22 cellular contexts compared by ENCODE assay signal in genomic region chr9:136693135-136693489, GRCh38. TPM values are rescaled to one million over a fixed set of nuclear protein-coding genes. Genes with fewer than 3 reads are reported as not detected.
DNase-seq lines count a peak whose midpoint lies in the region; ATAC-seq, FAIRE-seq and TF ChIP-seq lines count a peak whose summit lies in the region.
"Had no signal": no experiment of that assay in that cellular context is flagged by ENCODE, and none has a peak within 500 bp of the region (broad histone marks: within the 10 kb centered on the region; RNA-seq: fewer than 3 reads in every experiment).

No MANE protein-coding gene starts in this region.

- no peaks in the 10 kb centered on the region for H3K36me3 ChIP-seq in Peyer's patch
- H3K36me3 ChIP-seq in esophagus (ENCODE audit: control insufficient read depth in 2 of 2, insufficient read depth in 2 of 2, low read length in 1 of 2), result no peaks in the 10 kb centered on the region
- no peaks in the 10 kb centered on the region for H3K36me3 ChIP-seq in Karpas-422 (ENCODE audit: insufficient read depth, low read length)
- H3K36me3 ChIP-seq in MG63, result no peaks in the 10 kb centered on the region
- H3K36me3 ChIP-seq: BE2C had no signal

- 49% methylated on average over 14 of the region's 14 CpGs for WGBS in A549 (ENCODE audit: missing lambda C conversion rate)
- WGBS in esophagus, 2 donors, result 54 to 66% methylated on average over 14 of the region's 14 CpGs

- no peak overlapping the region for H3K27ac Mint-ChIP-seq in nephron progenitor cell
- H3K27ac Mint-ChIP-seq: T-helper 2 cell treated with Interferon-gamma antibody and Interleukin-4, amounts not matched to agents 5 μg/mL and 100 μg/mL, for 36 hours had no signal

- no peak overlapping the region for H2AFZ ChIP-seq in Karpas-422 (ENCODE audit: low read length)

- POLR2A ChIA-PET in A549 (lab: Yijun Ruan, JAX), result interaction anchor here (0.8 to 1.5 kb wide), 3 partner anchors 22 to 210 kb away, joined by 3 to 10 read pairs (median 6); no protein-coding TSS in a partner anchor

- H3K9me3 Mint-ChIP-seq in nephron progenitor cell, result no peaks in the 10 kb centered on the region
- H3K9me3 Mint-ChIP-seq: T-helper 2 cell treated with Interferon-gamma antibody and Interleukin-4, amounts not matched to agents 5 μg/mL and 100 μg/mL, for 36 hours had no signal

- TF ChIP-seq CTCF in A549 (IDR thresholded peaks at IDR 0.05) (no peak), Peyer's patch (IDR thresholded peaks at IDR 0.05) (no peak), nephron progenitor cell (IDR thresholded peaks at IDR 0.05) (no peak)

- TF ChIP-seq RAD21 in A549 (conservative IDR thresholded peaks at IDR 0.05 in 1 of 2, IDR thresholded peaks at IDR 0.05 in 1 of 2), result no peak

- H3K9ac ChIP-seq in Karpas-422 (ENCODE audit: low read length), result no peak overlapping the region
- H3K9ac ChIP-seq: SK-N-SH had no signal

- no peaks in the 10 kb centered on the region for H3K27me3 ChIP-seq in Peyer's patch
- no peaks in the 10 kb centered on the region for H3K27me3 ChIP-seq in esophagus (ENCODE audit: control insufficient read depth in 1 of 2, insufficient read depth in 2 of 2, low read length in 2 of 2)
- no peaks in the 10 kb centered on the region for H3K27me3 ChIP-seq in Karpas-422 (ENCODE audit: low read length)
- H3K27me3 ChIP-seq in MG63, result no peaks in the 10 kb centered on the region
- H3K27me3 ChIP-seq: BE2C had no signal

- H3K4me1 ChIP-seq in A549 (peaks cover 74% of the 10 kb centered on the region), Peyer's patch (peaks cover 0 to 78% (median 4%) of the 10 kb centered on the region in 4 donors), esophagus (ENCODE audit: control insufficient read depth in 2 of 2, insufficient read depth in 2 of 2, low read length in 1 of 2) (peaks cover 1 to 46% of the 10 kb centered on the region in 2 donors), Karpas-422 (ENCODE audit: low read length) (no peaks in the 10 kb centered on the region)
- H3K4me1 ChIP-seq: BE2C had no signal

- DNase-seq in A549 (ENCODE audit: low read depth in 1 of 2, low spot score in 1 of 2) (no peak), Peyer's patch (peak in 1 of 3 donors; percentile 62), nephron progenitor cell (no peak), Karpas-422 (no peak), left lobe of liver (ENCODE audit: low spot score) (no peak), MG63 (no peak), hepatic stellate cell (ENCODE audit: low spot score) (no peak)
- DNase-seq: activated effector memory CD4-positive, alpha-beta T cell treated with anti-CD3 and anti-CD28 coated beads, Interleukin-2, amount 50 U/mL, for 16 hours; BE2C; NCI-H1436 treated with DMSO at 0.1 percent for 48 hours; NCI-H510A; NK-92 treated with Interleukin-12 subunit alpha and Interleukin-12 subunit beta, amount 100 ng/mL, for 24 hours; SK-N-SH; stimulated activated CD4-positive, alpha-beta T cell treated with anti-CD3 and anti-CD28 coated beads, Interleukin-4, amount 100 ng/mL, for 4 hours had no signal

- peak overlapping the region; percentile 73 to 87 for H3K27ac ChIP-seq in A549
- peak overlapping the region in 3 of 4 donors; percentile 75 to 95 (median 91) for H3K27ac ChIP-seq in Peyer's patch
- peak overlapping the region; percentile 91 for H3K27ac ChIP-seq in esophagus (ENCODE audit: low read depth in 2 of 2, low read length in 1 of 2)
- no peak overlapping the region for H3K27ac ChIP-seq in Karpas-422 (ENCODE audit: low read length)

- H3K4me2 ChIP-seq in A549, result peak overlapping the region; percentile 86
- H3K4me2 ChIP-seq in Karpas-422 (ENCODE audit: low read depth, low read length, poor library complexity, severe bottlenecking), result no peak overlapping the region
- H3K4me2 ChIP-seq: SK-N-SH had no signal

- no peak for FAIRE-seq in A549 (lab: Jason Lieb, UNC)
- FAIRE-seq: bronchial epithelial cell, endothelial cell of umbilical vein had no signal

- no peaks in the 10 kb centered on the region for H3K36me3 Mint-ChIP-seq in nephron progenitor cell (ENCODE audit: low read depth)

- peak overlapping the region; percentile 28 for H3K4me3 Mint-ChIP-seq in nephron progenitor cell
- H3K4me3 Mint-ChIP-seq: T-helper 2 cell treated with Interferon-gamma antibody and Interleukin-4, amounts not matched to agents 5 μg/mL and 100 μg/mL, for 36 hours had no signal

- H3K27me3 Mint-ChIP-seq in nephron progenitor cell (ENCODE audit: low read depth, poor library complexity), result peaks cover 22% of the 10 kb centered on the region

- H4K20me1 ChIP-seq in Karpas-422 (ENCODE audit: insufficient read depth, low read depth, low read length), result no peaks in the 10 kb centered on the region; the same call in 1 of the 2 replicates

- H3K9me2 ChIP-seq in Karpas-422 (replicated peaks; ENCODE audit: insufficient read depth, low read length), result no peaks in the 10 kb centered on the region
- H3K9me2 ChIP-seq: SK-N-SH had no signal

- no peaks in the 10 kb centered on the region for H3K79me2 ChIP-seq in Karpas-422 (ENCODE audit: low read length)

- H3K4me1 Mint-ChIP-seq in nephron progenitor cell, result peaks cover 30% of the 10 kb centered on the region

- TF ChIP-seq EP300 in A549 (IDR thresholded peaks at IDR 0.05), result no peak

- ATAC-seq in A549 (no peak), left lobe of liver (no peak)

- H3K9me3 ChIP-seq in A549, result no peaks in the 10 kb centered on the region
- no peaks in the 10 kb centered on the region for H3K9me3 ChIP-seq in Peyer's patch
- no peaks in the 10 kb centered on the region for H3K9me3 ChIP-seq in esophagus (ENCODE audit: control insufficient read depth in 2 of 2, insufficient read depth in 1 of 2, low read depth in 1 of 2, low read length in 1 of 2)
- no peaks in the 10 kb centered on the region for H3K9me3 ChIP-seq in Karpas-422 (ENCODE audit: low read length)
- H3K9me3 ChIP-seq in MG63, result no peaks in the 10 kb centered on the region
- H3K9me3 ChIP-seq: BE2C, SK-N-SH had no signal

- CTCF ChIA-PET in A549 (lab: Yijun Ruan, JAX), result interaction anchor here (0.7 to 8.5 kb wide), 12 partner anchors 8 to 207 kb away, joined by 3 to 113 read pairs (median 14); no protein-coding TSS in a partner anchor

- H3K4me3 ChIP-seq in A549 (no peak overlapping the region), Peyer's patch (peak overlapping the region in 2 of 4 donors; percentile 40 to 47), esophagus (ENCODE audit: low read depth in 1 of 2, low read length in 2 of 2) (no peak overlapping the region), Karpas-422 (ENCODE audit: low read length) (no peak overlapping the region), MG63 (no peak overlapping the region)

- TF ChIP-seq POLR2A in A549 (IDR thresholded peaks at IDR 0.05; ENCODE audit: low read length), result no peak
- no peak for TF ChIP-seq POLR2A in Peyer's patch (IDR thresholded peaks at IDR 0.05)

RNA-seq across cellular contexts. Expression of gene AGPAT2, which starts 5.9 kb away (rescaled TPM):
- polyA plus RNA-seq in A549 (2011; rRNA removed), result 32.3 and 38.6 TPM in 2 replicates
- polyA plus RNA-seq in A549 (2012; cell fraction: cytosol; rRNA removed), result 56.2 and 86.6 TPM in 2 replicates
- 85.4 and 94.9 TPM in 2 replicates for polyA plus RNA-seq in A549 (2012; cell fraction: nucleus; rRNA removed)
- 44.3 to 49.5 TPM (median 46.3 TPM) in 3 replicates for polyA plus RNA-seq in A549 (2017; fragmentation: RNase III; extraction: RNeasy Plus Mini Kit Qiagen cat#74134 plus additional on column Dnase treatment)
- polyA minus RNA-seq in A549 (2011; rRNA and poly(A)+ RNA removed), result 39.4 and 43.6 TPM in 2 replicates
- total RNA-seq in Peyer's patch, result 100 to 1,000 TPM in 3 of 4 donors, 10 to 100 TPM in 1; 97.4 to 802 (median 479) TPM
- 100 to 1,000 TPM in 1 of 2 donors, 10 to 100 TPM in 1; 90.7 to 100 TPM for polyA plus RNA-seq in esophagus
- total RNA-seq in Karpas-422 (2014; rRNA removed; shearing (Covaris generic); ENCODE audit: low replicate concordance), result 12.3 and 38.5 TPM in 2 replicates
- total RNA-seq in left lobe of liver, result 213 TPM
- total RNA-seq in MG63 (2014; rRNA removed; shearing (Covaris generic); ENCODE audit: low replicate concordance), result 58.8 and 116 TPM in 2 replicates

RNA-seq across cellular contexts. Expression of gene DIPK1B, which starts 19.3 kb away (rescaled TPM):
- polyA plus RNA-seq in A549 (2011; rRNA removed) (6.7 and 8.8 TPM in 2 replicates), A549 (2017; fragmentation: RNase III; extraction: RNeasy Plus Mini Kit Qiagen cat#74134 plus additional on column Dnase treatment) (6.0 to 8.2 TPM (median 6.7 TPM) in 3 replicates), esophagus (1 to 10 TPM; 1.6 to 2.5 TPM)
- 15.7 and 24.3 TPM in 2 replicates for polyA plus RNA-seq in A549 (2012; cell fraction: cytosol; rRNA removed)
- 36.4 and 49.4 TPM in 2 replicates for polyA plus RNA-seq in A549 (2012; cell fraction: nucleus; rRNA removed)
- 4.8 and 7.3 TPM in 2 replicates for polyA minus RNA-seq in A549 (2011; rRNA and poly(A)+ RNA removed)
- total RNA-seq in Peyer's patch (1 to 10 TPM in 3 of 4 donors, under 1 TPM in 1; 0.70 to 5.8 (median 2.6) TPM), left lobe of liver (3.0 TPM)
- total RNA-seq in Karpas-422 (2014; rRNA removed; shearing (Covaris generic); ENCODE audit: low replicate concordance), result not detected in 2 replicates
- total RNA-seq in MG63 (2014; rRNA removed; shearing (Covaris generic); ENCODE audit: low replicate concordance), result 11.5 and 13.3 TPM in 2 replicates
- total RNA-seq: bronchial epithelial cell, RPMI7951 had no signal

RNA-seq across cellular contexts. Expression of gene EGFL7, which starts 30.4 kb away (rescaled TPM):
- 15.3 and 19.9 TPM in 2 replicates for polyA plus RNA-seq in A549 (2011; rRNA removed)
- polyA plus RNA-seq in A549 (2012; cell fraction: cytosol; rRNA removed), result 49.6 and 71.8 TPM in 2 replicates
- 70.7 and 117 TPM in 2 replicates for polyA plus RNA-seq in A549 (2012; cell fraction: nucleus; rRNA removed)
- 28.9 to 34.4 TPM (median 32.3 TPM) in 3 replicates for polyA plus RNA-seq in A549 (2017; fragmentation: RNase III; extraction: RNeasy Plus Mini Kit Qiagen cat#74134 plus additional on column Dnase treatment)
- polyA minus RNA-seq in A549 (2011; rRNA and poly(A)+ RNA removed), result 3.1 and 5.9 TPM in 2 replicates
- 10 to 100 TPM; 21.5 to 77.6 (median 46.0) TPM for total RNA-seq in Peyer's patch
- polyA plus RNA-seq in esophagus, result 10 to 100 TPM; 34.5 to 43.2 TPM
- total RNA-seq in Karpas-422 (2014; rRNA removed; shearing (Covaris generic); ENCODE audit: low replicate concordance), result not detected in 2 replicates
- 42.3 TPM for total RNA-seq in left lobe of liver
- total RNA-seq in MG63 (2014; rRNA removed; shearing (Covaris generic); ENCODE audit: low replicate concordance), result 24.5 and 25.9 TPM in 2 replicates

RNA-seq across cellular contexts. Expression of gene LCN10, which starts 49.6 kb away (rescaled TPM):
- polyA plus RNA-seq in A549 (2011; rRNA removed), result not detected in 2 replicates
- polyA plus RNA-seq in A549 (2012; cell fraction: cytosol; rRNA removed), result not detected in 2 replicates
- not detected in 2 replicates for polyA plus RNA-seq in A549 (2012; cell fraction: nucleus; rRNA removed)
- polyA plus RNA-seq in A549 (2017; fragmentation: RNase III; extraction: RNeasy Plus Mini Kit Qiagen cat#74134 plus additional on column Dnase treatment), result not detected in 3 replicates
- not detected in 2 replicates for polyA minus RNA-seq in A549 (2011; rRNA and poly(A)+ RNA removed)
- total RNA-seq in Peyer's patch, result 10 to 100 TPM in 1 of 4 donors, 1 to 10 TPM in 3; 1.1 to 28.1 (median 4.4) TPM
- polyA plus RNA-seq in esophagus, result 10 to 100 TPM in 1 of 2 donors, 1 to 10 TPM in 1; 5.3 to 14.9 TPM
- total RNA-seq in Karpas-422 (2014; rRNA removed; shearing (Covaris generic); ENCODE audit: low replicate concordance), result not detected in 2 replicates
- total RNA-seq in left lobe of liver, result 0.15 TPM
- total RNA-seq in MG63 (2014; rRNA removed; shearing (Covaris generic); ENCODE audit: low replicate concordance), result not detected in 2 replicates
- total RNA-seq: bronchial epithelial cell, endothelial cell of umbilical vein, lung microvascular endothelial cell, M059J, RPMI7951 had no signal
- polyA plus RNA-seq: endothelial cell of umbilical vein, SK-N-SH had no signal

RNA-seq across cellular contexts. Expression of gene LCN6, which starts 55.2 kb away (rescaled TPM):
- polyA plus RNA-seq in A549 (2011; rRNA removed), result not detected in 2 replicates
- polyA plus RNA-seq in A549 (2012; cell fraction: cytosol; rRNA removed), result not detected in 2 replicates
- polyA plus RNA-seq in A549 (2012; cell fraction: nucleus; rRNA removed), result not detected in 2 replicates
- not detected in 3 replicates for polyA plus RNA-seq in A549 (2017; fragmentation: RNase III; extraction: RNeasy Plus Mini Kit Qiagen cat#74134 plus additional on column Dnase treatment)
- not detected in 2 replicates for polyA minus RNA-seq in A549 (2011; rRNA and poly(A)+ RNA removed)
- 10 to 100 TPM in 1 of 4 donors, 1 to 10 TPM in 3; 4.7 to 17.3 (median 5.6) TPM for total RNA-seq in Peyer's patch
- polyA plus RNA-seq in esophagus, result 10 to 100 TPM in 1 of 2 donors, 1 to 10 TPM in 1; 9.0 to 14.4 TPM
- total RNA-seq in Karpas-422 (2014; rRNA removed; shearing (Covaris generic); ENCODE audit: low replicate concordance), result not detected in 2 replicates
- total RNA-seq in left lobe of liver, result not detected
- total RNA-seq in MG63 (2014; rRNA removed; shearing (Covaris generic); ENCODE audit: low replicate concordance), result not detected in 2 replicates
- total RNA-seq: A673, bronchial epithelial cell, endothelial cell of umbilical vein, lung microvascular endothelial cell, M059J, RPMI7951 had no signal
- polyA plus RNA-seq: SK-N-SH had no signal

Comparison
In these comparisons a context has a peak if more than half of its experiments do, and no peak if none do; other contexts are left out.
1. RNA of gene EGFL7, which starts 30.4 kb away (total RNA-seq): 21.5 to 77.6 TPM in Peyer's patch, 42.3 TPM in left lobe of liver (single experiment) and 24.5 to 25.9 TPM in MG63; not detected in Karpas-422; every median in the first group is over 10 times any median in the second.